ENCODE assay signal across 8 cellular contexts in genomic region chr2:43293744-43294695, GRCh38.
A peak's percentile ranks its signal among the peaks of the same experiment; 100 is the strongest.
DNase-seq lines count a peak whose midpoint lies in the region; ATAC-seq and TF ChIP-seq lines count a peak whose summit lies in the region.

No MANE protein-coding gene starts in this region.

- H3K79me2 ChIP-seq in SK-N-SH (ENCODE audit: insufficient read depth): no peaks in the 10 kb centered on the region

- ATAC-seq in GM19351 (IDR thresholded peaks at IDR 0.05; ENCODE audit: unreplicated experiment): peak; percentile 100
- ATAC-seq in HG03354 (IDR thresholded peaks at IDR 0.05; ENCODE audit: poor library complexity, severe bottlenecking, unreplicated experiment): peak; percentile 99
- peak; percentile 77 for ATAC-seq in central memory CD8-positive, alpha-beta T cell (replicated peaks; ENCODE audit: extremely low read depth, poor library complexity, severe bottlenecking)
- peak; percentile 99 for ATAC-seq in mucosa of descending colon

- H4K20me1 ChIP-seq in SK-N-SH (ENCODE audit: insufficient read depth): no peaks in the 10 kb centered on the region

- TF ChIP-seq EP300 in SK-N-SH (IDR thresholded peaks at IDR 0.05; ENCODE audit: borderline replicate concordance in 1 of 2, low read depth in 1 of 2, low read length in 1 of 2): peak in 1 of 2 experiments; percentile 82; a peak in 1 of 4 replicates

- no peak for TF ChIP-seq RAD21 in SK-N-SH (IDR thresholded peaks at IDR 0.05; ENCODE audit: low read length)

- peaks cover 23% of the 10 kb centered on the region for H3K36me3 Mint-ChIP-seq in central memory CD8-positive, alpha-beta T cell (ENCODE audit: insufficient read depth)
- peaks cover 42% of the 10 kb centered on the region for H3K36me3 Mint-ChIP-seq in type B pancreatic cell

- H3K4me1 ChIP-seq in SK-N-SH (ENCODE audit: control insufficient read depth in 1 of 2, insufficient read depth in 2 of 2, low read depth in 1 of 2, low read length in 1 of 2) (peaks cover 6% of the 10 kb centered on the region in 2 experiments; a peak in 2 of 4 replicates), mucosa of descending colon (ENCODE audit: low read depth) (peaks cover 8% of the 10 kb centered on the region)

- H3K27ac ChIP-seq in SK-N-SH (ENCODE audit: low read depth in 2 of 2, low read length in 1 of 2): peak overlapping the region in 1 of 2 experiments; percentile 85; a peak in 2 of 4 replicates

- WGBS in SK-N-SH (ENCODE audit: low lambda C conversion rate): 64% methylated on average over 6 of the region's 6 CpGs

- H3K4me1 Mint-ChIP-seq in central memory CD8-positive, alpha-beta T cell: peaks cover 19% of the 10 kb centered on the region
- peaks cover 22% of the 10 kb centered on the region for H3K4me1 Mint-ChIP-seq in type B pancreatic cell (ENCODE audit: unreplicated experiment)

- H3K27me3 Mint-ChIP-seq in central memory CD8-positive, alpha-beta T cell: no peaks in the 10 kb centered on the region
- H3K27me3 Mint-ChIP-seq in type B pancreatic cell: no peaks in the 10 kb centered on the region

- H3K9me2 ChIP-seq in SK-N-SH: no peaks in the 10 kb centered on the region

- H3K9me3 Mint-ChIP-seq in central memory CD8-positive, alpha-beta T cell: no peaks in the 10 kb centered on the region
- peaks cover 17% of the 10 kb centered on the region for H3K9me3 Mint-ChIP-seq in type B pancreatic cell

- no peak overlapping the region for H3K4me3 Mint-ChIP-seq in central memory CD8-positive, alpha-beta T cell
- H3K4me3 Mint-ChIP-seq in type B pancreatic cell: no peak overlapping the region

- 0 out of 2 replicates have a peak overlapping the region, but pooled peaks have one; percentile 7 for H3K4me2 ChIP-seq in SK-N-SH

- no peak overlapping the region; the same call in 1 of the 2 replicates for H3K9ac ChIP-seq in SK-N-SH

- no peaks in the 10 kb centered on the region for H3K9me3 ChIP-seq in SK-N-SH
- no peaks in the 10 kb centered on the region for H3K9me3 ChIP-seq in mucosa of descending colon

- intact Hi-C loops in mucosa of descending colon (cut with DNase I, micrococcal nuclease): no loop called here

- H3K27ac Mint-ChIP-seq in central memory CD8-positive, alpha-beta T cell (ENCODE audit: low read depth): peak overlapping the region; percentile 12
- H3K27ac Mint-ChIP-seq in type B pancreatic cell: peak overlapping the region; percentile 89

- H2AFZ ChIP-seq in SK-N-SH (ENCODE audit: low read depth): no peak overlapping the region

- H3K36me3 ChIP-seq in SK-N-SH (replicated peaks in 1 of 2; ENCODE audit: control insufficient read depth in 1 of 2, insufficient read depth in 2 of 2, low read length in 1 of 2) (peaks cover 0 to 11% of the 10 kb centered on the region in 2 experiments), mucosa of descending colon (ENCODE audit: low read depth) (no peaks in the 10 kb centered on the region)

- POLR2A ChIA-PET in SK-N-SH (lab: Yijun Ruan, JAX): no interaction called here

- H3K4me3 ChIP-seq in SK-N-SH (ENCODE audit: low read depth in 2 of 2, low read length in 1 of 2) (no peak overlapping the region), mucosa of descending colon (no peak overlapping the region)

- TF ChIP-seq CTCF in SK-N-SH (IDR thresholded peaks at IDR 0.05) (no peak), mucosa of descending colon (IDR thresholded peaks at IDR 0.05) (no peak), type B pancreatic cell (conservative IDR thresholded peaks at IDR 0.05) (no peak)

- CTCF ChIA-PET in SK-N-SH (lab: Yijun Ruan, JAX): interaction anchor here (1.0 to 3.1 kb wide), 3 partner anchors 14 to 50 kb away, joined by 4 to 16 read pairs (median 4); no protein-coding TSS in a partner anchor

- H3F3A ChIP-seq in SK-N-SH (replicated peaks; ENCODE audit: insufficient read depth): peaks cover 8% of the 10 kb centered on the region

- no peaks in the 10 kb centered on the region for H3K27me3 ChIP-seq in SK-N-SH (ENCODE audit: insufficient read depth)

- DNase-seq in COLO829 (ENCODE audit: low spot score) (peak; percentile 93), SK-N-SH (no peak), mucosa of descending colon (peak in 1 of 3 donors; percentile 41), type B pancreatic cell (ENCODE audit: extremely low spot score, unreplicated experiment) (no peak), cortex of kidney (lab: John Stamatoyannopoulos, UW) (no peak)
- DNase-seq in central memory CD8-positive, alpha-beta T cell (ENCODE audit: low spot score in 2 of 2): no peak

TF ChIP-seq in SK-N-SH, 30 proteins besides CTCF, POLR2A, EP300 and RAD21 (continues in another document):
- TF ChIP-seq EZH2phosphoT487 (IDR thresholded peaks at IDR 0.05; ENCODE audit: borderline replicate concordance, low read depth): no peak
- peak; percentile 71; the same call in 1 of the 2 replicates for TF ChIP-seq MEF2A (IDR thresholded peaks at IDR 0.05; ENCODE audit: borderline replicate concordance, low read depth)
- no peak for TF ChIP-seq ZBTB33 (IDR thresholded peaks at IDR 0.05; ENCODE audit: borderline replicate concordance, low read depth)
- TF ChIP-seq TAF1 (IDR thresholded peaks at IDR 0.05; ENCODE audit: borderline replicate concordance, low read depth, low read length): no peak; the same call in 1 of the 2 replicates
- TF ChIP-seq NFIC (IDR thresholded peaks at IDR 0.05; ENCODE audit: borderline replicate concordance): peak; percentile 82; the same call in 1 of the 2 replicates
- TF ChIP-seq MAX (IDR thresholded peaks at IDR 0.05; ENCODE audit: low read depth): peak; percentile 82
- TF ChIP-seq SMC3 (IDR thresholded peaks at IDR 0.05; ENCODE audit: low read depth, low read length): no peak
- no peak for TF ChIP-seq RCOR1 (IDR thresholded peaks at IDR 0.05; ENCODE audit: low read length)
- TF ChIP-seq RXRA (IDR thresholded peaks at IDR 0.05; ENCODE audit: borderline replicate concordance, low read depth): peak; percentile 89
- no peak for TF ChIP-seq SIN3A (IDR thresholded peaks at IDR 0.05; ENCODE audit: borderline replicate concordance, low read depth, low read length)
- TF ChIP-seq FOXM1 (IDR thresholded peaks at IDR 0.05; ENCODE audit: low read depth): 0 out of 2 replicates have a peak, but pooled peaks have one; percentile 45
- 0 out of 2 replicates have a peak, but pooled peaks have one; percentile 20 for TF ChIP-seq ELF1 (IDR thresholded peaks at IDR 0.05)
- no peak for TF ChIP-seq CHD2 (IDR thresholded peaks at IDR 0.05; ENCODE audit: low read length, partially characterized antibody)
- peak; percentile 80 for TF ChIP-seq PBX3 (IDR thresholded peaks at IDR 0.05)
- peak; percentile 99 for TF ChIP-seq FOSL2 (IDR thresholded peaks at IDR 0.05; ENCODE audit: borderline replicate concordance, low read depth)
- TF ChIP-seq USF2 (IDR thresholded peaks at IDR 0.05; ENCODE audit: borderline replicate concordance, low read depth, low read length): no peak
- peak; percentile 33; the same call in 1 of the 2 replicates for TF ChIP-seq POLR2AphosphoS5 (IDR thresholded peaks at IDR 0.05; ENCODE audit: low read depth, low read length)
